Comparison of ENCODE assay signal across 1 cellular context in genomic region chr17:6713130-6713917, GRCh38.
TF ChIP-seq lines count a peak whose summit lies in the region.

TSS of gene SLC13A5 (minus strand) at chr17:6713369. CDS start at chr17:6713333, 36 bp downstream.

TF ChIP-seq in IMR-90, 13 proteins besides CTCF, POLR2A, EP300 and RAD21 (continued from another document):
- no peak for TF ChIP-seq SMC3 (IDR thresholded peaks at IDR 0.05; ENCODE audit: low read depth, low read length)
- TF ChIP-seq MAZ (IDR thresholded peaks at IDR 0.05; ENCODE audit: borderline replicate concordance, low read depth, low read length): no peak
- no peak for TF ChIP-seq FOS (IDR thresholded peaks at IDR 0.05; ENCODE audit: low read depth, low read length)
- TF ChIP-seq ELK1 (IDR thresholded peaks at IDR 0.05; ENCODE audit: borderline replicate concordance, low read depth, low read length): no peak
- no peak for TF ChIP-seq CEBPB (IDR thresholded peaks at IDR 0.05; ENCODE audit: low read depth, low read length)
